Comparison of ENCODE assay signal across 13 cellular contexts in the genomic region with DNA sequence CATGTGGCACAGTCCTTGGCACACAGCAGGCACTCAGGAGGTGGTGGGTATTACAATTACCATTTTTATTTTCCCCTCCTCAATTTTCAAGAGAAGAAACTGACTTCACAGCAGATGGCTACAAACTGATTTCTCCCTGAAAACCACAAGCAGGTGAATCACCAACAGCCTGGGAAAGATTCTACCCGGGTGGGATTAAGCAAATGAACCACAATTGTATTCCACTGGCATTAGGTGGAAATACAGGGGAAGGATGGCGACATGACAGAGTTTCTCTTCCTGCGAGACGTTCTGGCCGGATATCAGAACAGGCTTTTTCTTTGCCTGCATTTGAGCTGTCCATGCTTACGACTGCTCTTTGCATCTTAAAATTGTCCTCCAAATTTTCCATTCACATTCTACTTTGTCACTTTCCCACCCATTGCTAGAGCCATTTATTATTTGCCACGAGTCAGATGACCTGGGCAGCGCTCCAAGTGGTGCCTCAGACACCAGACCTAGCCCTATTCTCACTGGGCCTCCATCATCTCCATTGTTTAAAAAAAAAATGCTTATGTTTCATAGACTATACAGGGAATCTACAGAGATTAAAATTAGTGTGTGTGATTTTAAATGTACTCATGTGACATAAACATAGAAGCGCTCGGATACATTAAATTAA. TPM values are rescaled to one million over a fixed set of nuclear protein-coding genes. Genes with fewer than 3 reads are reported as not detected.
A peak's percentile ranks its signal among the peaks of the same experiment; 100 is the strongest.
DNase-seq lines count a peak whose midpoint lies in the region; ATAC-seq and TF ChIP-seq lines count a peak whose summit lies in the region.
"Had no signal": no experiment of that assay in that cellular context is flagged by ENCODE, and none has a peak within 500 bp of the region (broad histone marks: within the 10 kb centered on the region; RNA-seq: fewer than 3 reads in every experiment).

No MANE protein-coding gene starts in this region.

- H2AK9ac ChIP-seq in IMR-90 (replicated peaks; ENCODE audit: low read depth, low read length, poor library complexity), result no peak overlapping the region

- H3K27ac ChIP-seq in CD4-positive, alpha-beta T cell (ENCODE audit: low read depth, low read length), result no peak overlapping the region
- H3K27ac ChIP-seq in IMR-90 (ENCODE audit: insufficient read depth, low read length) (no peak overlapping the region), mesenchymal stem cell (ENCODE audit: low read length, poor library complexity, severe bottlenecking) (no peak overlapping the region), uterus (no peak overlapping the region)

- no peak overlapping the region for H4K5ac ChIP-seq in IMR-90 (ENCODE audit: low read depth, low read length)

- peaks cover 21% of the 10 kb centered on the region for H3K36me3 Mint-ChIP-seq in CD4-positive, alpha-beta T cell (ENCODE audit: low read depth)
- H3K36me3 Mint-ChIP-seq in brain, result peaks cover 5% of the 10 kb centered on the region
- H3K36me3 Mint-ChIP-seq: WTC11 had no signal

- no peaks in the 10 kb centered on the region for H3K27me3 Mint-ChIP-seq in CD4-positive, alpha-beta T cell
- H3K27me3 Mint-ChIP-seq in brain, result no peaks in the 10 kb centered on the region
- H3K27me3 Mint-ChIP-seq: naive thymus-derived CD8-positive, alpha-beta T cell had no signal

- H3K9me3 ChIP-seq in CD4-positive, alpha-beta T cell (ENCODE audit: control insufficient read depth, low read length), result no peaks in the 10 kb centered on the region
- H3K9me3 ChIP-seq in IMR-90 (ENCODE audit: control insufficient read depth, insufficient read depth, low read length), result no peaks in the 10 kb centered on the region
- H3K9me3 ChIP-seq in mesenchymal stem cell (ENCODE audit: control insufficient read depth, low read length), result no peaks in the 10 kb centered on the region
- no peaks in the 10 kb centered on the region for H3K9me3 ChIP-seq in uterus

- no peak for TF ChIP-seq RAD21 in IMR-90 (IDR thresholded peaks at IDR 0.05; ENCODE audit: low read length)

- POLR2A ChIA-PET in CD4-positive, alpha-beta T cell (lab: Charles Lee), result no interaction called here
- POLR2A ChIA-PET in IMR-90 (lab: Charles Lee; ENCODE audit: unreplicated experiment), result no interaction called here

- H3K4me3 Mint-ChIP-seq in CD4-positive, alpha-beta T cell, result no peak overlapping the region
- peak overlapping the region in 4 of 5 experiments; percentile 7 to 86 (median 30) for H3K4me3 Mint-ChIP-seq in brain
- H3K4me3 Mint-ChIP-seq: WTC11 had no signal

- no peaks in the 10 kb centered on the region; the same call in 1 of the 2 replicates for H4K20me1 ChIP-seq in IMR-90 (ENCODE audit: insufficient read depth, low read length)

- dilution Hi-C loops in IMR-90 (cut with HindIII; ENCODE audit: low sequenced_read_pairs, unreplicated experiment), result no loop called here

- H3K23ac ChIP-seq in IMR-90 (ENCODE audit: low read depth, low read length) (no peak overlapping the region), mesenchymal stem cell (ENCODE audit: low read length in 2 of 2) (no peak overlapping the region)

- H3K4me3 ChIP-seq in IMR-90 (ENCODE audit: insufficient read depth, low read depth, low read length), result no peak overlapping the region
- no peak overlapping the region for H3K4me3 ChIP-seq in mesenchymal stem cell (ENCODE audit: insufficient read depth in 1 of 2, low read depth in 1 of 2, low read length in 2 of 2)
- H3K4me3 ChIP-seq in uterus, result no peak overlapping the region

- CTCF ChIA-PET in CD4-positive, alpha-beta T cell (lab: Charles Lee), result interaction anchor here (1.2 kb wide), 1 partner anchor 41 kb away, joined by 6 read pairs; a partner anchor contains a TSS
- CTCF ChIA-PET in IMR-90 (lab: Yijun Ruan, JAX), result interaction anchor here (1.5 kb wide), 1 partner anchor 41 kb away, joined by 5 read pairs; a partner anchor contains a TSS

- no peak for DNase-seq in CD4-positive, alpha-beta T cell
- peak; percentile 74 for DNase-seq in IMR-90
- DNase-seq in mesenchymal stem cell, result peak; percentile 51
- DNase-seq in uterus, result no peak
- DNase-seq in NCI-H446 (lab: John Stamatoyannopoulos, UW), result no peak
- DNase-seq in effector CD8-positive, alpha-beta T cell (lab: John Stamatoyannopoulos, UW), result no peak
- no peak for DNase-seq in SW 1271 (lab: John Stamatoyannopoulos, UW)
- DNase-seq: naive thymus-derived CD8-positive, alpha-beta T cell; NCI-H1417; stimulated activated CD4-positive, alpha-beta T cell treated with anti-CD3 and anti-CD28 coated beads, Interleukin-15, amount 100 ng/mL, for 24 hours; stimulated activated naive CD4-positive, alpha-beta T cell had no signal

- H2AK5ac ChIP-seq in IMR-90 (ENCODE audit: low read depth, low read length), result no peak overlapping the region
- no peak overlapping the region for H2AK5ac ChIP-seq in mesenchymal stem cell (ENCODE audit: low read length, severe bottlenecking)

- H3K27ac Mint-ChIP-seq in CD4-positive, alpha-beta T cell, result peak overlapping the region; percentile 11
- peak overlapping the region in 4 of 5 experiments; percentile 16 to 44 (median 40) for H3K27ac Mint-ChIP-seq in brain

- H2BK15ac ChIP-seq in IMR-90 (ENCODE audit: low read depth, low read length), result no peak overlapping the region
- no peak overlapping the region for H2BK15ac ChIP-seq in mesenchymal stem cell (ENCODE audit: low read depth, poor library complexity, severe bottlenecking)

- BruUV-seq in IMR-90 (replicated peaks; lab: Mats Ljungman, UMichigan), result no TSS peak

- H4K8ac ChIP-seq in IMR-90 (ENCODE audit: low read depth in 2 of 2, low read length in 2 of 2) (no peak overlapping the region), mesenchymal stem cell (ENCODE audit: low read length) (no peak overlapping the region)

- H3K4me2 ChIP-seq in IMR-90 (ENCODE audit: low read depth, low read length) (no peak overlapping the region), mesenchymal stem cell (ENCODE audit: low read length, poor library complexity, severe bottlenecking) (no peak overlapping the region)

- H4K91ac ChIP-seq in IMR-90 (ENCODE audit: insufficient read depth, low read depth, low read length), result no peak overlapping the region
- no peak overlapping the region for H4K91ac ChIP-seq in mesenchymal stem cell (ENCODE audit: low read length)

- peaks cover 86% of the 10 kb centered on the region for H3K4me1 Mint-ChIP-seq in CD4-positive, alpha-beta T cell (ENCODE audit: low read depth)
- H3K4me1 Mint-ChIP-seq in brain, result peaks cover 71% of the 10 kb centered on the region

- no peak overlapping the region for H2BK20ac ChIP-seq in IMR-90 (ENCODE audit: low read depth, low read length)

- H3K18ac ChIP-seq in IMR-90 (ENCODE audit: low read depth, low read length) (no peak overlapping the region), mesenchymal stem cell (ENCODE audit: low read depth in 1 of 2, low read length in 2 of 2) (no peak overlapping the region)

- no peak overlapping the region for H2BK12ac ChIP-seq in mesenchymal stem cell (ENCODE audit: low read length in 2 of 2)

- no peak overlapping the region for H3K4ac ChIP-seq in IMR-90 (ENCODE audit: low read depth, low read length)
- no peak overlapping the region for H3K4ac ChIP-seq in mesenchymal stem cell (ENCODE audit: low read depth in 1 of 2, low read length in 2 of 2)

- no peak overlapping the region for H2AFZ ChIP-seq in IMR-90 (replicated peaks; ENCODE audit: low read length, poor library complexity)
- no peak overlapping the region for H2AFZ ChIP-seq in mesenchymal stem cell (ENCODE audit: low read depth, low read length)

- H2BK120ac ChIP-seq in IMR-90 (ENCODE audit: low read depth, low read length), result no peak overlapping the region
- H2BK120ac ChIP-seq in mesenchymal stem cell (ENCODE audit: low read depth, low read length), result no peak overlapping the region

- TF ChIP-seq CTCF in CD4-positive, alpha-beta T cell (IDR thresholded peaks at IDR 0.05), result no peak
- no peak for TF ChIP-seq CTCF in IMR-90 (conservative IDR thresholded peaks at IDR 0.05; ENCODE audit: low read depth, low read length)
- TF ChIP-seq CTCF in brain (conservative IDR thresholded peaks at IDR 0.05), result no peak
- TF ChIP-seq CTCF in uterus (IDR thresholded peaks at IDR 0.05), result no peak

- H3K79me1 ChIP-seq in IMR-90 (ENCODE audit: low read depth in 1 of 2, low read length in 2 of 2) (peaks cover 8 to 11% of the 10 kb centered on the region in 2 experiments; a peak in 2 of 4 replicates), mesenchymal stem cell (replicated peaks; ENCODE audit: low read length, poor library complexity, severe bottlenecking) (peaks cover 27% of the 10 kb centered on the region)

- H3K14ac ChIP-seq in IMR-90 (replicated peaks; ENCODE audit: low read depth, low read length) (no peak overlapping the region), mesenchymal stem cell (ENCODE audit: low read length in 2 of 2) (no peak overlapping the region)

- no peaks in the 10 kb centered on the region for H3K9me1 ChIP-seq in IMR-90 (ENCODE audit: insufficient read depth, low read length)

- TF ChIP-seq POLR2A in IMR-90 (IDR thresholded peaks at IDR 0.05; ENCODE audit: low read depth, low read length) (no peak), uterus (IDR thresholded peaks at IDR 0.05) (no peak)

- H3K36me3 ChIP-seq in IMR-90 (ENCODE audit: control insufficient read depth, insufficient read depth, low read length) (no peaks in the 10 kb centered on the region), mesenchymal stem cell (ENCODE audit: control insufficient read depth in 1 of 2, insufficient read depth in 2 of 2, low read depth in 1 of 2, low read length in 2 of 2) (no peaks in the 10 kb centered on the region), uterus (no peaks in the 10 kb centered on the region)

- in situ Hi-C loops in IMR-90 (cut with MboI; ENCODE audit: low sequenced_read_pairs), result no loop called here

- H3K4me1 ChIP-seq in IMR-90 (ENCODE audit: control insufficient read depth, insufficient read depth, low read length) (peaks cover 1% of the 10 kb centered on the region; the same call in 1 of the 2 replicates), mesenchymal stem cell (ENCODE audit: control insufficient read depth, insufficient read depth, low read depth, low read length) (peaks cover 11% of the 10 kb centered on the region), uterus (no peaks in the 10 kb centered on the region)

- H3K56ac ChIP-seq in IMR-90 (ENCODE audit: extremely low read depth, insufficient read depth, low read length), result no peak overlapping the region

- intact Hi-C loops in CD4-positive, alpha-beta T cell (cut with DNase I, micrococcal nuclease), result no loop called here
- intact Hi-C loops in IMR-90 (cut with micrococcal nuclease) (no loop called here), uterus (cut with DNase I; ENCODE audit: low total_unique reads) (no loop called here)

- no peak overlapping the region for H3K9ac ChIP-seq in IMR-90 (ENCODE audit: low read depth, low read length)
- no peak overlapping the region for H3K9ac ChIP-seq in mesenchymal stem cell (ENCODE audit: low read length)

- no peak overlapping the region for H2BK5ac ChIP-seq in IMR-90 (ENCODE audit: low read depth, low read length, poor library complexity, severe bottlenecking)
- H2BK5ac ChIP-seq in mesenchymal stem cell (ENCODE audit: low read depth, low read length, poor library complexity, severe bottlenecking), result no peak overlapping the region

- no peak for ATAC-seq in CD4-positive, alpha-beta T cell (ENCODE audit: poor library complexity)
- ATAC-seq in IMR-90 (ENCODE audit: low read depth), result no peak
- ATAC-seq: naive thymus-derived CD8-positive, alpha-beta T cell; WTC11 had no signal

- no peaks in the 10 kb centered on the region for H3K9me3 Mint-ChIP-seq in CD4-positive, alpha-beta T cell
- H3K9me3 Mint-ChIP-seq in brain, result no peaks in the 10 kb centered on the region
- H3K9me3 Mint-ChIP-seq: naive thymus-derived CD8-positive, alpha-beta T cell; WTC11 had no signal

- WGBS in IMR-90 (ENCODE audit: extremely low coverage in 2 of 2, insufficient read length in 1 of 2), 2 experiments, result no CpG with 5 or more reads among the region's 10 CpGs
- WGBS in mesenchymal stem cell, result 68% methylated on average over 9 of the region's 10 CpGs

- no peaks in the 10 kb centered on the region for H3K27me3 ChIP-seq in CD4-positive, alpha-beta T cell (ENCODE audit: control insufficient read depth, insufficient read depth, low read length)
- H3K27me3 ChIP-seq in IMR-90 (ENCODE audit: control insufficient read depth, insufficient read depth, low read length) (no peaks in the 10 kb centered on the region), mesenchymal stem cell (ENCODE audit: control insufficient read depth in 1 of 2, insufficient read depth in 1 of 2, low read length in 2 of 2) (no peaks in the 10 kb centered on the region), uterus (no peaks in the 10 kb centered on the region)

RNA-seq across cellular contexts. Expression of a gene that starts 4.6 kb away (rescaled TPM):
- total RNA-seq in CD4-positive, alpha-beta T cell, result 10 to 100 TPM; 39.2 to 41.1 TPM
- total RNA-seq in IMR-90 (2012; rRNA removed) (5.0 TPM in 2 replicates), uterus (10 to 100 TPM in 3 of 4 donors, 1 to 10 TPM in 1; 8.5 to 29.2 (median 20.8) TPM)
- polyA plus RNA-seq in IMR-90 (2012; rRNA removed) (2.2 and 2.9 TPM in 2 replicates), brain (ENCODE audit: insufficient read depth, low read depth, low replicate concordance) (13.0 TPM)
- polyA plus RNA-seq in IMR-90 (2012; cell fraction: cytosol; rRNA removed), result 0.75 and 1.2 TPM in 2 replicates
- polyA plus RNA-seq in IMR-90 (2012; cell fraction: nucleus; rRNA removed; ENCODE audit: low replicate concordance), result 3.0 and 9.9 TPM in 2 replicates
- polyA plus RNA-seq in mesenchymal stem cell (2013, experiment 1 of 2), result 3.3 TPM
- 3.3 TPM for polyA plus RNA-seq in mesenchymal stem cell (2013, experiment 2 of 2)

RNA-seq across cellular contexts. Expression of a gene that starts 10.8 kb away (rescaled TPM):
- total RNA-seq in CD4-positive, alpha-beta T cell, result under 1 TPM; 0.08 to 0.14 TPM
- total RNA-seq in IMR-90 (2012; rRNA removed) (not detected in 2 replicates), uterus (under 1 TPM in 1 of 4 donors, not detected in 3; 0.07 TPM)
- polyA plus RNA-seq in IMR-90 (2012; rRNA removed) (not detected in 2 replicates), brain (ENCODE audit: insufficient read depth, low read depth, low replicate concordance) (not detected)
- not detected in 2 replicates for polyA plus RNA-seq in IMR-90 (2012; cell fraction: cytosol; rRNA removed)
- not detected in 2 replicates for polyA plus RNA-seq in IMR-90 (2012; cell fraction: nucleus; rRNA removed; ENCODE audit: low replicate concordance)
- polyA plus RNA-seq in mesenchymal stem cell (2013, experiment 1 of 2), result not detected
- polyA plus RNA-seq in mesenchymal stem cell (2013, experiment 2 of 2), result not detected
- total RNA-seq: naive thymus-derived CD8-positive, alpha-beta T cell had no signal
- polyA plus RNA-seq: naive thymus-derived CD8-positive, alpha-beta T cell had no signal

RNA-seq across cellular contexts. Expression of a gene that starts 40.8 kb away (rescaled TPM):
- 100 to 1,000 TPM; 108 to 116 TPM for total RNA-seq in CD4-positive, alpha-beta T cell
- total RNA-seq in IMR-90 (2012; rRNA removed) (204 and 234 TPM in 2 replicates), uterus (100 to 1,000 TPM in 1 of 4 donors, 10 to 100 TPM in 3; 56.9 to 110 (median 71.8) TPM)
- polyA plus RNA-seq in IMR-90 (2012; rRNA removed) (138 and 158 TPM in 2 replicates), brain (ENCODE audit: insufficient read depth, low read depth, low replicate concordance) (149 TPM)
- polyA plus RNA-seq in IMR-90 (2012; cell fraction: cytosol; rRNA removed), result 39.8 and 68.2 TPM in 2 replicates
- 10.9 and 68.5 TPM in 2 replicates for polyA plus RNA-seq in IMR-90 (2012; cell fraction: nucleus; rRNA removed; ENCODE audit: low replicate concordance)
- polyA plus RNA-seq in mesenchymal stem cell (2013, experiment 1 of 2), result 327 TPM
- 323 TPM for polyA plus RNA-seq in mesenchymal stem cell (2013, experiment 2 of 2)

Comparison
In these comparisons a context has a peak if more than half of its experiments do, and no peak if none do; other contexts are left out.
1. DNase-seq: peak in IMR-90 (single experiment) and mesenchymal stem cell (single experiment); none in CD4-positive, alpha-beta T cell (0 of 10), uterus (0 of 2), NCI-H446 (0 of 2), effector CD8-positive, alpha-beta T cell (single experiment) and SW 1271 (0 of 2).